In the genomic region with DNA sequence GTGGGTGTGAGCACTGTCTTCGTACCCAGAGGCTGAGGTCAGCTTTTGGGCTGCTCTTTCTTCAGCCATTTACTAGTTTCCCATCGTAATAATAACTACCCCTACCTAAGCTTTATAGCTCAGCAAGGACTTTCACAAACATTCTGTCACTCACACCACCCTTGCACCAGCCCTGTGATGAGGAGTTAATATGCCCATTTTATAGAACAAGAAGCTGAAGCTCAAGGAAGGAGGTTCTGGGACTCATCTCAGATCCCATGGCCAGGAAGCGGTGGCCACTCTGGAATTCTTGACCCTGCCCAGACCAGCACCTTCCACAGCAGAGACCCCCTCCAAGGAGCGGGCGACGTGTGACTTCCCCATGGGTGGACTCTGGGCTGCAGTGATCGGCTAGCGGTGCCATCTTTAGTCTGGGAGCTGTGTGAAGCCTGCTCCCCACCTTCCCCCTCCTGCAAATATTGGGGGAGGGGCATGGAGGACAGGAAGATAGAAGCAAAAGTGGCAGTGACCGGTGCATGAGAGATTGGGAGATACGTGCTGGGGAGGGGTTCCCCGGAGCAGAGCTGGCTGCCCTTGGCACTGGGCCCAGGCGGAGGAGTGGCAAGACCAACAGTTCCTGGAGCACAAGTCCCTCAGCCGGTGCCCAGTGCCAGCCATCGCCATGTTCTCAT, we compare ENCODE assay signal across 8 cellular contexts.
A peak's percentile ranks its signal among the peaks of the same experiment; 100 is the strongest.
DNase-seq lines count a peak whose midpoint lies in the region; ATAC-seq and TF ChIP-seq lines count a peak whose summit lies in the region.

No MANE protein-coding gene starts in this region.

- peaks cover 26% of the 10 kb centered on the region for H3K4me1 Mint-ChIP-seq in T-helper 2 cell treated with Interferon-gamma antibody and Interleukin-4, amounts not matched to agents 5 μg/mL and 100 μg/mL, for 36 hours (ENCODE audit: low read depth)
- H3K4me1 Mint-ChIP-seq in activated CD4-positive, alpha-beta memory T cell treated with anti-CD3 and anti-CD28 coated beads, Interleukin-2, amount 10 ng/mL, durations not matched to agents 7 days and 5 days: peaks cover 46% of the 10 kb centered on the region

- no peaks in the 10 kb centered on the region for H3K36me3 Mint-ChIP-seq in T-helper 2 cell treated with Interferon-gamma antibody and Interleukin-4, amounts not matched to agents 5 μg/mL and 100 μg/mL, for 36 hours (ENCODE audit: low read depth)
- H3K36me3 Mint-ChIP-seq in activated CD4-positive, alpha-beta memory T cell treated with anti-CD3 and anti-CD28 coated beads, Interleukin-2, amount 10 ng/mL, durations not matched to agents 7 days and 5 days (ENCODE audit: low read depth): peaks cover 6% of the 10 kb centered on the region

- H3K27ac ChIP-seq in RWPE2 (ENCODE audit: poor library complexity, severe bottlenecking) (peak overlapping the region; percentile 75), heart right ventricle (peak overlapping the region in 9 of 10 donors; percentile 73 to 88 (median 80)), skeletal muscle tissue (ENCODE audit: low read depth, low read length) (peak overlapping the region; percentile 99)

- no peak overlapping the region for H3K4me3 Mint-ChIP-seq in T-helper 2 cell treated with Interferon-gamma antibody and Interleukin-4, amounts not matched to agents 5 μg/mL and 100 μg/mL, for 36 hours
- no peak overlapping the region for H3K4me3 Mint-ChIP-seq in activated CD4-positive, alpha-beta memory T cell treated with anti-CD3 and anti-CD28 coated beads, Interleukin-2, amount 10 ng/mL, durations not matched to agents 7 days and 5 days

- H3K9me3 ChIP-seq in RWPE2 (ENCODE audit: severe bottlenecking): no peaks in the 10 kb centered on the region
- no peaks in the 10 kb centered on the region for H3K9me3 ChIP-seq in heart right ventricle
- H3K9me3 ChIP-seq in skeletal muscle tissue (ENCODE audit: control insufficient read depth in 3 of 3, low read length in 3 of 3): no peaks in the 10 kb centered on the region

- H3K9ac ChIP-seq in skeletal muscle tissue (ENCODE audit: low read depth in 1 of 3, low read length in 3 of 3): peak overlapping the region; percentile 84 to 95 (median 89)

- CTCF ChIA-PET in activated CD4-positive, alpha-beta memory T cell treated with anti-CD3 and anti-CD28 coated beads, Interleukin-2, amount 10 ng/mL, durations not matched to agents 7 days and 5 days (lab: Charles Lee): interaction anchor here (0.5 to 12.6 kb wide), 12 partner anchors 9 to 423 kb away, joined by 3 to 189 read pairs (median 4); a partner anchor contains a TSS

- no peaks in the 10 kb centered on the region for H3K27me3 Mint-ChIP-seq in T-helper 2 cell treated with Interferon-gamma antibody and Interleukin-4, amounts not matched to agents 5 μg/mL and 100 μg/mL, for 36 hours (ENCODE audit: low read depth)
- H3K27me3 Mint-ChIP-seq in activated CD4-positive, alpha-beta memory T cell treated with anti-CD3 and anti-CD28 coated beads, Interleukin-2, amount 10 ng/mL, durations not matched to agents 7 days and 5 days: no peaks in the 10 kb centered on the region

- no peaks in the 10 kb centered on the region for H3K27me3 ChIP-seq in H7 (ENCODE audit: control insufficient read depth, insufficient read depth, low read length)
- H3K27me3 ChIP-seq in RWPE2 (ENCODE audit: insufficient read depth, poor library complexity, severe bottlenecking): no peaks in the 10 kb centered on the region
- H3K27me3 ChIP-seq in heart right ventricle: no peaks in the 10 kb centered on the region
- H3K27me3 ChIP-seq in skeletal muscle tissue (ENCODE audit: control insufficient read depth in 3 of 3, insufficient read depth in 3 of 3, low read length in 3 of 3): no peaks in the 10 kb centered on the region

- H3K4me1 ChIP-seq in RWPE2 (ENCODE audit: insufficient read depth, poor library complexity, severe bottlenecking) (peaks cover 44% of the 10 kb centered on the region), heart right ventricle (peaks cover 24 to 65% (median 54%) of the 10 kb centered on the region in 9 donors), skeletal muscle tissue (ENCODE audit: control insufficient read depth in 3 of 3, insufficient read depth in 3 of 3, low read length in 3 of 3) (peaks cover 76 to 86% (median 80%) of the 10 kb centered on the region in 3 donors)

- no peak overlapping the region for H3K27ac Mint-ChIP-seq in T-helper 2 cell treated with Interferon-gamma antibody and Interleukin-4, amounts not matched to agents 5 μg/mL and 100 μg/mL, for 36 hours
- H3K27ac Mint-ChIP-seq in activated CD4-positive, alpha-beta memory T cell treated with anti-CD3 and anti-CD28 coated beads, Interleukin-2, amount 10 ng/mL, durations not matched to agents 7 days and 5 days: no peak overlapping the region

- H3K36me3 ChIP-seq in H7 (replicated peaks; ENCODE audit: control insufficient read depth, insufficient read depth, low read length) (no peaks in the 10 kb centered on the region), RWPE2 (ENCODE audit: low read depth) (no peaks in the 10 kb centered on the region), heart right ventricle (no peaks in the 10 kb centered on the region), skeletal muscle tissue (ENCODE audit: control insufficient read depth in 3 of 3, insufficient read depth in 3 of 3, low read length in 3 of 3) (no peaks in the 10 kb centered on the region)

- POLR2A ChIA-PET in activated CD4-positive, alpha-beta memory T cell treated with anti-CD3 and anti-CD28 coated beads, Interleukin-2, amount 10 ng/mL, durations not matched to agents 7 days and 5 days (lab: Charles Lee): interaction anchor here (1.0 to 20.3 kb wide), 4 partner anchors 9 to 94 kb away, joined by 3 to 457 read pairs (median 3); a partner anchor contains a TSS

- TF ChIP-seq CTCF in RWPE2 (IDR thresholded peaks at IDR 0.05; ENCODE audit: poor library complexity, severe bottlenecking) (no peak), heart right ventricle (IDR thresholded peaks at IDR 0.05) (no peak)

- DNase-seq in H7 (peak; percentile 38), RWPE2 (ENCODE audit: low spot score) (no peak), heart right ventricle (peak; percentile 54 to 73), NCI-H748 treated with DMSO at 0.1 percent for 48 hours (lab: John Stamatoyannopoulos, UW) (no peak)
- DNase-seq in T-helper 2 cell treated with Interferon-gamma antibody and Interleukin-4, amounts not matched to agents 5 μg/mL and 100 μg/mL, for 36 hours (ENCODE audit: low spot score): no peak
- DNase-seq in activated CD4-positive, alpha-beta memory T cell treated with anti-CD3 and anti-CD28 coated beads, Interleukin-2, amount 10 ng/mL, durations not matched to agents 7 days and 5 days: no peak

- H3K4me3 ChIP-seq in H7 (ENCODE audit: insufficient read depth, low read depth, low read length): no peak overlapping the region
- no peak overlapping the region for H3K4me3 ChIP-seq in RWPE2 (ENCODE audit: severe bottlenecking)
- no peak overlapping the region for H3K4me3 ChIP-seq in heart right ventricle
- H3K4me3 ChIP-seq in skeletal muscle tissue (ENCODE audit: low read length in 3 of 3): peak overlapping the region in 1 of 3 donors; percentile 30

- H3K9me3 Mint-ChIP-seq in T-helper 2 cell treated with Interferon-gamma antibody and Interleukin-4, amounts not matched to agents 5 μg/mL and 100 μg/mL, for 36 hours: no peaks in the 10 kb centered on the region
- H3K9me3 Mint-ChIP-seq in activated CD4-positive, alpha-beta memory T cell treated with anti-CD3 and anti-CD28 coated beads, Interleukin-2, amount 10 ng/mL, durations not matched to agents 7 days and 5 days: no peaks in the 10 kb centered on the region

- WGBS in heart right ventricle, 2 donors: 58 to 60% methylated on average over 14 of the region's 14 CpGs

- ATAC-seq in RWPE2 (ENCODE audit: low read depth) (no peak), heart right ventricle (no peak), GM19328 (IDR thresholded peaks at IDR 0.05; ENCODE audit: unreplicated experiment) (no peak)

- intact Hi-C loops in heart right ventricle (cut with DNase I): loop anchor here in 4 of 10 donors (2.0 to 5.0 kb wide), 3 partner anchors 83 to 95 kb away; no protein-coding TSS in a partner anchor

Comparison
In these comparisons a context has a peak if more than half of its experiments do, and no peak if none do; other contexts are left out.
1. DNase-seq: peak in H7 (single experiment) and heart right ventricle (2 of 2); none in RWPE2 (single experiment), T-helper 2 cell treated with Interferon-gamma antibody and Interleukin-4, amounts not matched to agents 5 μg/mL and 100 μg/mL, for 36 hours (single experiment), NCI-H748 treated with DMSO at 0.1 percent for 48 hours (single experiment) and activated CD4-positive, alpha-beta memory T cell treated with anti-CD3 and anti-CD28 coated beads, Interleukin-2, amount 10 ng/mL, durations not matched to agents 7 days and 5 days (single experiment).
2. Peak in every context shown above with its lines, with median percentiles within 50 percentile points of each other: H3K27ac ChIP-seq.